In the genomic region with DNA sequence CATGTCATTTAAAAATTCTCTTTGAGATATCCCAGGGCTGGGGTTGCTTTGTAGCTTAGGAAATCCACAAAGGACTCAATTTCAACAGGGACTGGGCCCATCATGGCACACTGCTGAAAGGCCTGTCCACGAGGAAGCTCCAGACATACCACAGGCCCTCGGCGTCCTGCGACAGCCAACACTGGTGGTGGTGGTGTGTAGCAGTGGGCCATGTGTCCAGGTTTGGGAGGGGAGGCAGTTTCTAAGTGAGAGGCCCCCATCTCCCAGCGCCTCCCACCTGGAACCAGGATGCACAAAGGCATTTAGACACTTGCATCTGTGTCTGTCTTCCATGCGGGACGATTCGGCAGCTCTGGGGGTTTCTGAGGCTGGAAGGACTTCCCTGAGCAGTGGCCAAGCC, we compare ENCODE assay signal across 19 cellular contexts.
A peak's percentile ranks its signal among the peaks of the same experiment; 100 is the strongest.
DNase-seq lines count a peak whose midpoint lies in the region; ATAC-seq and TF ChIP-seq lines count a peak whose summit lies in the region.
"Had no signal": no experiment of that assay in that cellular context is flagged by ENCODE, and none has a peak within 500 bp of the region (broad histone marks: within the 10 kb centered on the region; RNA-seq: fewer than 3 reads in every experiment).

No MANE protein-coding gene starts in this region.

- WGBS in neuronal stem cell (ENCODE audit: extremely low coverage in 2 of 2, insufficient read length in 2 of 2, insufficient replicate concordance in 1 of 2), 2 donors: no CpG with 5 or more reads among the region's 8 CpGs
- 93% methylated on average over 8 of the region's 8 CpGs for WGBS in sigmoid colon, 2 donors

- ATAC-seq in Right ventricle myocardium superior (ENCODE audit: poor library complexity): no peak

- no peaks in the 10 kb centered on the region for H3K36me3 Mint-ChIP-seq in chondrocyte (ENCODE audit: low read depth)
- H3K36me3 Mint-ChIP-seq: CD14-positive monocyte; CD8-positive, alpha-beta memory T cell had no signal

- H3K4me3 ChIP-seq in neuronal stem cell (ENCODE audit: low read length in 2 of 2): no peak overlapping the region
- no peak overlapping the region for H3K4me3 ChIP-seq in sigmoid colon
- H3K4me3 ChIP-seq: BLaER1 treated with 17β-estradiol and CSF1 and Interleukin-3, amounts not matched to agents 10 nM and 100 nM; GM12878 had no signal

- H2BK12ac ChIP-seq in neuronal stem cell (ENCODE audit: low read length): peak overlapping the region; percentile 98

- peaks cover 0 to 6% (median 0%) of the 10 kb centered on the region in 3 experiments for H3K27me3 ChIP-seq in neuronal stem cell (ENCODE audit: control insufficient read depth in 3 of 3, insufficient read depth in 3 of 3, low read depth in 1 of 3, low read length in 3 of 3)
- no peaks in the 10 kb centered on the region for H3K27me3 ChIP-seq in sigmoid colon
- H3K27me3 ChIP-seq: BLaER1 treated with 17β-estradiol and CSF1 and Interleukin-3, amounts not matched to agents 10 nM and 100 nM had no signal

- H3K4me1 Mint-ChIP-seq in chondrocyte (ENCODE audit: low read depth): no peaks in the 10 kb centered on the region
- H3K4me1 Mint-ChIP-seq: B cell; CD14-positive monocyte; CD8-positive, alpha-beta memory T cell had no signal

- H3K14ac ChIP-seq in neuronal stem cell (ENCODE audit: low read length): no peak overlapping the region

- peak overlapping the region; percentile 58 for H3K18ac ChIP-seq in neuronal stem cell (ENCODE audit: low read length)

- TF ChIP-seq CTCF in chondrocyte (IDR thresholded peaks at IDR 0.05): no peak
- no peak for TF ChIP-seq CTCF in sigmoid colon (IDR thresholded peaks at IDR 0.05)

- no peak overlapping the region for H3K9ac ChIP-seq in neuronal stem cell (ENCODE audit: low read depth, low read length, poor library complexity)

- no peak overlapping the region for H4K91ac ChIP-seq in neuronal stem cell (ENCODE audit: low read depth, low read length, poor library complexity)

- TF ChIP-seq EP300 in sigmoid colon (IDR thresholded peaks at IDR 0.05): no peak

- peaks cover 35% of the 10 kb centered on the region for H3K27me3 Mint-ChIP-seq in chondrocyte (ENCODE audit: low read depth)

- peak overlapping the region; percentile 82 for H2AK5ac ChIP-seq in neuronal stem cell (ENCODE audit: low read depth, low read length)

- no peaks in the 10 kb centered on the region for H3K9me3 Mint-ChIP-seq in chondrocyte (ENCODE audit: low read depth)
- H3K9me3 Mint-ChIP-seq: CD14-positive monocyte; CD4-positive, alpha-beta T cell; CD8-positive, alpha-beta memory T cell had no signal

- no peak overlapping the region for H3K4me2 ChIP-seq in neuronal stem cell (ENCODE audit: insufficient read depth, low read length, poor library complexity, severe bottlenecking)

- H3K27ac ChIP-seq in neuronal stem cell (replicated peaks; ENCODE audit: low read length): no peak overlapping the region
- H3K27ac ChIP-seq in sigmoid colon: no peak overlapping the region
- H3K27ac ChIP-seq: 22Rv1; BLaER1 treated with 17β-estradiol and CSF1 and Interleukin-3, amounts not matched to agents 10 nM and 100 nM had no signal

- H2BK120ac ChIP-seq in neuronal stem cell (ENCODE audit: low read depth, low read length): peak overlapping the region; percentile 28

- no peak overlapping the region for H2AFZ ChIP-seq in neuronal stem cell (ENCODE audit: low read length)

- H3K4me1 ChIP-seq in neuronal stem cell (ENCODE audit: control insufficient read depth in 2 of 2, insufficient read depth in 1 of 2, low read depth in 1 of 2, low read length in 2 of 2): peaks cover 0 to 3% of the 10 kb centered on the region in 2 donors
- H3K4me1 ChIP-seq in sigmoid colon: no peaks in the 10 kb centered on the region

- H3K9me3 ChIP-seq in neuronal stem cell (replicated peaks in 1 of 2; ENCODE audit: control insufficient read depth in 2 of 2, insufficient read depth in 1 of 2, low read depth in 1 of 2, low read length in 2 of 2) (peaks cover 2 to 4% of the 10 kb centered on the region in 2 donors), sigmoid colon (no peaks in the 10 kb centered on the region)
- H3K9me3 ChIP-seq: BLaER1 treated with 17β-estradiol and CSF1 and Interleukin-3, amounts not matched to agents 10 nM and 100 nM had no signal

- H3K79me1 ChIP-seq in neuronal stem cell (ENCODE audit: low read depth, low read length): no peaks in the 10 kb centered on the region

- intact Hi-C loops in cardiac septum (cut with DNase I): loop anchor here (10.0 kb wide), 1 partner anchor 316 kb away; no protein-coding TSS in a partner anchor
- intact Hi-C loops in Right ventricle myocardium superior (cut with DNase I): loop anchor here (5.0 kb wide), 1 partner anchor 514 kb away; no protein-coding TSS in a partner anchor
- intact Hi-C loops in sigmoid colon (cut with DNase I): loop anchor here (5.0 kb wide), 1 partner anchor 429 kb away; no protein-coding TSS in a partner anchor

- peak overlapping the region; percentile 96 for H2BK15ac ChIP-seq in neuronal stem cell (ENCODE audit: low read length)

- H3K4me3 Mint-ChIP-seq in chondrocyte (ENCODE audit: unreplicated experiment): no peak overlapping the region
- H3K4me3 Mint-ChIP-seq: B cell; CD4-positive, alpha-beta T cell; CD8-positive, alpha-beta memory T cell had no signal

- no peak overlapping the region for H3K27ac Mint-ChIP-seq in chondrocyte (ENCODE audit: unreplicated experiment)
- H3K27ac Mint-ChIP-seq: B cell; CD14-positive monocyte; CD4-positive, alpha-beta T cell; CD8-positive, alpha-beta memory T cell had no signal

- no peak for TF ChIP-seq POLR2A in sigmoid colon (IDR thresholded peaks at IDR 0.05)

- no peaks in the 10 kb centered on the region for H3K36me3 ChIP-seq in neuronal stem cell (replicated peaks in 1 of 2; ENCODE audit: control insufficient read depth in 2 of 2, insufficient read depth in 2 of 2, low read length in 2 of 2)
- H3K36me3 ChIP-seq in sigmoid colon: no peaks in the 10 kb centered on the region
- H3K36me3 ChIP-seq: BLaER1 treated with 17β-estradiol and CSF1 and Interleukin-3, amounts not matched to agents 10 nM and 100 nM had no signal

- peak; percentile 57 for DNase-seq in cardiac septum (ENCODE audit: low spot score)
- no peak for DNase-seq in Right ventricle myocardium superior
- DNase-seq in chondrocyte (ENCODE audit: low spot score): peak; percentile 83
- no peak for DNase-seq in neuronal stem cell (ENCODE audit: low spot score)
- peak; percentile 53 for DNase-seq in sigmoid colon
- DNase-seq in activated T-cell treated with anti-CD3 and anti-CD28 coated beads, Interleukin-2, amount 50 U/mL, for 48 hours: no peak
- no peak for DNase-seq in NCI-H2029 treated with DMSO at 0.1 percent for 48 hours (lab: John Stamatoyannopoulos, UW)
- DNase-seq in activated naive CD4-positive, alpha-beta T cell (lab: John Stamatoyannopoulos, UW): no peak
- DNase-seq: DMS79, GDM1, GOT3, HCEC 1CT had no signal

- no peak overlapping the region for H3K4ac ChIP-seq in neuronal stem cell (ENCODE audit: low read length)

- peak overlapping the region; percentile 35 for H2BK5ac ChIP-seq in neuronal stem cell (ENCODE audit: low read length)

- peak overlapping the region; percentile 66 for H3K23ac ChIP-seq in neuronal stem cell (ENCODE audit: low read depth, low read length, poor library complexity)

- peak overlapping the region; percentile 27 for H4K8ac ChIP-seq in neuronal stem cell (ENCODE audit: low read depth, low read length)

Comparison
In these comparisons a context has a peak if more than half of its experiments do, and no peak if none do; other contexts are left out.
1. DNase-seq: peak in cardiac septum (single experiment), chondrocyte (single experiment) and sigmoid colon (single experiment); none in Right ventricle myocardium superior (single experiment), neuronal stem cell (single experiment), activated T-cell treated with anti-CD3 and anti-CD28 coated beads, Interleukin-2, amount 50 U/mL, for 48 hours (0 of 2), NCI-H2029 treated with DMSO at 0.1 percent for 48 hours (single experiment) and activated naive CD4-positive, alpha-beta T cell (0 of 4).